ENCODE assay signal across 8 cellular contexts in genomic region chr12:81450920-81451739, GRCh38.
A peak's percentile ranks its signal among the peaks of the same experiment; 100 is the strongest.
DNase-seq lines count a peak whose midpoint lies in the region; ATAC-seq, FAIRE-seq and TF ChIP-seq lines count a peak whose summit lies in the region.

No MANE protein-coding gene starts in this region.

- H3K27me3 ChIP-seq in K562 (ENCODE audit: control insufficient read depth in 2 of 2, insufficient read depth in 2 of 2, low read length in 2 of 2), result no peaks in the 10 kb centered on the region

- no peak overlapping the region for H3K9ac ChIP-seq in K562 (ENCODE audit: insufficient read depth in 1 of 2, low read depth in 2 of 2, low read length in 2 of 2)

- H3K9me3 ChIP-seq in K562 (replicated peaks; ENCODE audit: control insufficient read depth, insufficient read depth, low read depth, low read length), result no peaks in the 10 kb centered on the region; the same call in 1 of the 2 replicates

- in situ Hi-C loops in K562 (cut with MboI), result no loop called here

- no peak for FAIRE-seq in K562 (lab: Jason Lieb, UNC)
- no peak for FAIRE-seq in urothelium cell line (lab: Jason Lieb, UNC)

- H3K27ac ChIP-seq in K562 (ENCODE audit: extremely low read depth, low read depth, low read length), result no peak overlapping the region

- TF ChIP-seq POLR2A in K562 (conservative IDR thresholded peaks at IDR 0.05), result no peak

- no peaks in the 10 kb centered on the region for H3K4me1 Mint-ChIP-seq in HFFc6 (ENCODE audit: low read depth)

- no peaks in the 10 kb centered on the region for H3K36me3 ChIP-seq in K562 (ENCODE audit: control insufficient read depth, insufficient read depth, low read length)

- H3K4me3 Mint-ChIP-seq in HFFc6, result no peak overlapping the region

- no peaks in the 10 kb centered on the region for H3K36me3 Mint-ChIP-seq in HFFc6 (ENCODE audit: low read depth)

- 0% methylated on average over 5 of the region's 5 CpGs for WGBS in K562 (ENCODE audit: insufficient coverage, low coverage, missing lambda C conversion rate)

- TF ChIP-seq RAD21 in K562 (CRISPR knock-in tag; conservative IDR thresholded peaks at IDR 0.05 in 1 of 2, IDR thresholded peaks at IDR 0.05 in 1 of 2), result peak in 1 of 2 experiments; percentile 21; a peak in 2 of 4 replicates

- no peak overlapping the region for H3K4me3 ChIP-seq in K562

- CTCF ChIA-PET in K562 (lab: Yijun Ruan, JAX; ENCODE audit: low intra/inter-chr PET ratio), result no interaction called here

- no peaks in the 10 kb centered on the region for H4K20me1 ChIP-seq in K562 (replicated peaks; ENCODE audit: control insufficient read depth, insufficient read depth, low read length)

- no peak for TF ChIP-seq EP300 in K562 (IDR thresholded peaks at IDR 0.05; ENCODE audit: low read length)

- peak; percentile 76 for TF ChIP-seq CTCF in HFFc6 (IDR thresholded peaks at IDR 0.05)
- TF ChIP-seq CTCF in K562 (IDR thresholded peaks at IDR 0.05 in 2 of 3, conservative IDR thresholded peaks at IDR 0.05 in 1 of 3; ENCODE audit: insufficient read depth in 2 of 3, low read depth in 1 of 3, low read length in 3 of 3), result peak in 2 of 3 experiments; percentile 27 to 28; a peak in 1 of 6 replicates

- no peak overlapping the region for H2AFZ ChIP-seq in K562 (ENCODE audit: low read depth, low read length)

- H3K9me3 Mint-ChIP-seq in HFFc6, result peaks cover 5% of the 10 kb centered on the region; the same call in 1 of the 2 replicates

- H3K4me2 ChIP-seq in K562 (ENCODE audit: insufficient read depth, low read length), result no peak overlapping the region

- ATAC-seq in K562, result no peak; the same call in 2 of the 3 replicates
- no peak for ATAC-seq in HG03439 (IDR thresholded peaks at IDR 0.05; ENCODE audit: unreplicated experiment)

- no peak overlapping the region for H3K27ac Mint-ChIP-seq in HFFc6

- POLR2A ChIA-PET in K562 (lab: Yijun Ruan, JAX), result no interaction called here

- peak; percentile 15 for DNase-seq in GM04504 (ENCODE audit: low read depth)
- peak; percentile 9 for DNase-seq in HFFc6
- peak; percentile 69 for DNase-seq in NCI-H2227 (lab: John Stamatoyannopoulos, UW; ENCODE audit: unreplicated experiment)
- DNase-seq in K562 (ENCODE audit: extremely low read depth in 1 of 4, low spot score in 3 of 4), result peak; percentile 7 to 27 (median 15)
- peak; percentile 70 for DNase-seq in inferior parietal cortex (ENCODE audit: extremely low spot score)
- DNase-seq in urothelium cell line (ENCODE audit: low spot score), result peak; percentile 44
- no peak for DNase-seq in activated effector memory CD4-positive, alpha-beta T cell treated with anti-CD3 and anti-CD28 coated beads, Interleukin-2, amount 50 U/mL, for 16 hours

- no peaks in the 10 kb centered on the region for H3K9me1 ChIP-seq in K562 (ENCODE audit: control insufficient read depth, insufficient read depth, low read length)

- H3K79me2 ChIP-seq in K562 (ENCODE audit: control insufficient read depth, insufficient read depth, low read length), result no peaks in the 10 kb centered on the region

- intact Hi-C loops in K562 (cut with micrococcal nuclease), result no loop called here

- H3K27me3 Mint-ChIP-seq in HFFc6 (ENCODE audit: insufficient read depth), result no peaks in the 10 kb centered on the region

- BruUV-seq in K562 (replicated peaks; lab: Mats Ljungman, UMichigan), result no TSS peak

- no peaks in the 10 kb centered on the region for H3K4me1 ChIP-seq in K562 (replicated peaks in 1 of 2; ENCODE audit: control insufficient read depth in 2 of 2, insufficient read depth in 2 of 2, low read length in 2 of 2)

TF ChIP-seq in K562, 482 proteins besides CTCF, POLR2A, EP300 and RAD21:
- no peak for TF ChIP-seq PHB2 (IDR thresholded peaks at IDR 0.05; ENCODE audit: low read depth)
- no peak for TF ChIP-seq ADNP (tag; IDR thresholded peaks at IDR 0.05)
- TF ChIP-seq ETS2 (tag; IDR thresholded peaks at IDR 0.05; ENCODE audit: borderline replicate concordance, poor library complexity, severe bottlenecking), result no peak
- no peak for TF ChIP-seq C11orf30 (IDR thresholded peaks at IDR 0.05; ENCODE audit: low read depth)
- no peak for TF ChIP-seq KDM5B (IDR thresholded peaks at IDR 0.05; ENCODE audit: insufficient replicate concordance, low read depth, low read length)
- TF ChIP-seq HEY1 (CRISPR knock-in tag; IDR thresholded peaks at IDR 0.05; ENCODE audit: borderline replicate concordance), result no peak
- TF ChIP-seq, protein P1, sequence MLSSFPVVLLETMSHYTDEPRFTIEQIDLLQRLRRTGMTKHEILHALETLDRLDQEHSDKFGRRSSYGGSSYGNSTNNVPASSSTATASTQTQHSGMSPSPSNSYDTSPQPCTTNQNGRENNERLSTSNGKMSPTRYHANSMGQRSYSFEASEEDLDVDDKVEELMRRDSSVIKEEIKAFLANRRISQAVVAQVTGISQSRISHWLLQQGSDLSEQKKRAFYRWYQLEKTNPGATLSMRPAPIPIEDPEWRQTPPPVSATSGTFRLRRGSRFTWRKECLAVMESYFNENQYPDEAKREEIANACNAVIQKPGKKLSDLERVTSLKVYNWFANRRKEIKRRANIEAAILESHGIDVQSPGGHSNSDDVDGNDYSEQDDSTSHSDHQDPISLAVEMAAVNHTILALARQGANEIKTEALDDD (IDR thresholded peaks at IDR 0.05), result no peak
- no peak for TF ChIP-seq RB1 (IDR thresholded peaks at IDR 0.05; ENCODE audit: low read depth)
- TF ChIP-seq, protein P2, sequence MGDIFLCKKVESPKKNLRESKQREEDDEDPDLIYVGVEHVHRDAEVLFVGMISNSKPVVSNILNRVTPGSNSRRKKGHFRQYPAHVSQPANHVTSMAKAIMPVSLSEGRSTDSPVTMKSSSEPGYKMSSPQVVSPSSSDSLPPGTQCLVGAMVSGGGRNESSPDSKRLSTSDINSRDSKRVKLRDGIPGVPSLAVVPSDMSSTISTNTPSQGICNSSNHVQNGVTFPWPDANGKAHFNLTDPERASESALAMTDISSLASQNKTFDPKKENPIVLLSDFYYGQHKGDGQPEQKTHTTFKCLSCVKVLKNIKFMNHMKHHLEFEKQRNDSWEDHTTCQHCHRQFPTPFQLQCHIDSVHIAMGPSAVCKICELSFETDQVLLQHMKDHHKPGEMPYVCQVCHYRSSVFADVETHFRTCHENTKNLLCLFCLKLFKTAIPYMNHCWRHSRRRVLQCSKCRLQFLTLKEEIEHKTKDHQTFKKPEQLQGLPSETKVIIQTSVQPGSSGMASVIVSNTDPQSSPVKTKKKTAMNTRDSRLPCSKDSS (IDR thresholded peaks at IDR 0.05; ENCODE audit: low read depth, partially characterized antibody), result no peak
- TF ChIP-seq SMARCC2 (IDR thresholded peaks at IDR 0.05; ENCODE audit: low read depth), result no peak
- TF ChIP-seq ZFP1 (CRISPR knock-in tag; IDR thresholded peaks at IDR 0.05), result no peak
- no peak for TF ChIP-seq SMARCA5 (IDR thresholded peaks at IDR 0.05)
- no peak for TF ChIP-seq SUPT5H (IDR thresholded peaks at IDR 0.05)
- TF ChIP-seq POLR2AphosphoS2 (IDR thresholded peaks at IDR 0.05; ENCODE audit: low read length), result no peak
- no peak for TF ChIP-seq SNIP1 (IDR thresholded peaks at IDR 0.05; ENCODE audit: low read depth)
- TF ChIP-seq AFF1 (IDR thresholded peaks at IDR 0.05; ENCODE audit: low read depth in 1 of 2, partially characterized antibody in 2 of 2), result no peak
- TF ChIP-seq FOXJ2 (tag; IDR thresholded peaks at IDR 0.05), result no peak
- no peak for TF ChIP-seq CHD4 (IDR thresholded peaks at IDR 0.05; ENCODE audit: insufficient read depth, insufficient replicate concordance, low read depth, low read length, poor library complexity, severe bottlenecking)
- no peak for TF ChIP-seq KLF16 (IDR thresholded peaks at IDR 0.05)
